In genomic region chr11:120547301-120547700, GRCh38 we compare ENCODE assay signal across 9 cellular contexts. TPM values are rescaled to one million over a fixed set of nuclear protein-coding genes. Genes with fewer than 3 reads are reported as not detected.
DNase-seq lines count a peak whose midpoint lies in the region; ATAC-seq and TF ChIP-seq lines count a peak whose summit lies in the region.
"Had no signal": no experiment of that assay in that cellular context is flagged by ENCODE, and none has a peak within 500 bp of the region (broad histone marks: within the 10 kb centered on the region; RNA-seq: fewer than 3 reads in every experiment).

No MANE protein-coding gene starts in this region.

- no peak for ATAC-seq in PC-3
- ATAC-seq in memory B cell (ENCODE audit: low read depth), result no peak
- ATAC-seq in GM19467 (IDR thresholded peaks at IDR 0.05; ENCODE audit: unreplicated experiment), result no peak
- ATAC-seq in HG02870 (IDR thresholded peaks at IDR 0.05; ENCODE audit: unreplicated experiment), result no peak
- ATAC-seq in GM18868 (IDR thresholded peaks at IDR 0.05; ENCODE audit: unreplicated experiment), result no peak

- no peaks in the 10 kb centered on the region for H3K9me3 Mint-ChIP-seq in memory B cell
- H3K9me3 Mint-ChIP-seq: CD4-positive, alpha-beta memory T cell had no signal

- H3K4me3 ChIP-seq in PC-3 (ENCODE audit: low read length), result no peak overlapping the region

- H3K36me3 ChIP-seq in PC-3 (ENCODE audit: low read depth, low read length), result no peaks in the 10 kb centered on the region

- TF ChIP-seq CTCF in PC-3 (conservative IDR thresholded peaks at IDR 0.05; ENCODE audit: low read depth, low read length), result no peak

- H3K9ac ChIP-seq in PC-3 (ENCODE audit: low read length), result no peak overlapping the region

- POLR2A ChIA-PET in PC-3 (lab: Charles Lee; ENCODE audit: unreplicated experiment), result no interaction called here

- 0 out of 2 replicates have a peak, but pooled peaks cover 5% of the 10 kb centered on the region for H3K27me3 ChIP-seq in PC-3 (ENCODE audit: low read length)

- peaks cover 25% of the 10 kb centered on the region for H3K4me1 ChIP-seq in PC-3 (ENCODE audit: insufficient read depth, low read length)

- H3F3A ChIP-seq in PC-3 (ENCODE audit: low read length, unreplicated experiment), result no peaks in the 10 kb centered on the region

- no peak overlapping the region for H3K4me3 Mint-ChIP-seq in memory B cell
- H3K4me3 Mint-ChIP-seq: CD4-positive, alpha-beta memory T cell had no signal

- H3K9me3 ChIP-seq in PC-3 (ENCODE audit: low read length), result no peaks in the 10 kb centered on the region

- peaks cover 25% of the 10 kb centered on the region for H3K4me1 Mint-ChIP-seq in memory B cell

- peak overlapping the region; percentile 3; the same call in 1 of the 2 replicates for H3K27ac ChIP-seq in PC-3 (ENCODE audit: low read length)

- no peaks in the 10 kb centered on the region for H3K36me3 Mint-ChIP-seq in memory B cell
- H3K36me3 Mint-ChIP-seq: CD4-positive, alpha-beta memory T cell had no signal

- BruUV-seq in PC-3 (replicated peaks; lab: Mats Ljungman, UMichigan), result no TSS peak

- no peak overlapping the region for H2AFZ ChIP-seq in PC-3 (ENCODE audit: low read length)

- no peaks in the 10 kb centered on the region for H3K79me2 ChIP-seq in PC-3 (ENCODE audit: low read length)

- H3K9me2 ChIP-seq in PC-3 (replicated peaks; ENCODE audit: low read length), result no peaks in the 10 kb centered on the region

- 0 out of 2 replicates have a peak overlapping the region, but pooled peaks have one; percentile 21 for H3K4me2 ChIP-seq in PC-3 (ENCODE audit: low read length)

- peaks cover 13% of the 10 kb centered on the region for H3K27me3 Mint-ChIP-seq in memory B cell

- intact Hi-C loops in PC-3 (cut with micrococcal nuclease), result no loop called here

- DNase-seq in PC-3 (no peak), dedifferentiated amniotic fluid mesenchymal stem cell (ENCODE audit: extremely low spot score) (peak; percentile 46), memory B cell (ENCODE audit: low spot score in 2 of 2) (no peak), stromal cell of bone marrow (ENCODE audit: low read depth) (peak; percentile 14), NCI-H1930 (lab: John Stamatoyannopoulos, UW) (no peak)
- DNase-seq: CD4-positive, alpha-beta memory T cell had no signal

- H4K20me1 ChIP-seq in PC-3 (ENCODE audit: low read length), result no peaks in the 10 kb centered on the region

- CTCF ChIA-PET in PC-3 (lab: Charles Lee), result no interaction called here

- H3K27ac Mint-ChIP-seq in memory B cell, result peak overlapping the region; percentile 0

RNA-seq across cellular contexts. Expression of gene GRIK4, which starts 35.8 kb away (rescaled TPM):
- total RNA-seq in PC-3 (2014; rRNA removed), result not detected in 2 replicates
- total RNA-seq: CD4-positive, alpha-beta memory T cell had no signal

Comparison
In these comparisons a context has a peak if more than half of its experiments do, and no peak if none do; other contexts are left out.
1. DNase-seq: peak in dedifferentiated amniotic fluid mesenchymal stem cell (single experiment) and stromal cell of bone marrow (single experiment); none in PC-3 (single experiment), memory B cell (0 of 2) and NCI-H1930 (0 of 2).